ENCODE assay signal across 17 cellular contexts in the genomic region with DNA sequence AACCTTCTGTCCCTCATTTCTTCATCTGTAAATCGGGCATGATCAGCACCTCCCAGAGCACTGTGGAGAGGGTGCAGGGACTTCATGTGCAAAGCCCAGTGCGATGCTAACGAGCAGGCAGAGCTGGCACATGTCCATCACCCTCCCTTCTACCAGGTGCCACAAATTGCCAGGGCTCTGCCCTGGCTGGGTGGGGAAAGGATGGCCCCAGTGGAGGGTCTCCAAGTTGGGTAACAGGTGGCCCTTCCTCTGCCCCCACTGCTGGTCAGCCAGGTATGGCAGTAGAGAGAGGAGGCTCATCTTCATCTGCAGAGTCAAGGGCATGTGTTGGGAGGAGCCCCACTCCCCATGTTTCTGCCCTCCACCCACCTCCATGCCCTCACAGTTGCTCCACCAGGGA.
A peak's percentile ranks its signal among the peaks of the same experiment; 100 is the strongest.
DNase-seq lines count a peak whose midpoint lies in the region; ATAC-seq and TF ChIP-seq lines count a peak whose summit lies in the region.
"Had no signal": no experiment of that assay in that cellular context is flagged by ENCODE, and none has a peak within 500 bp of the region (broad histone marks: within the 10 kb centered on the region; RNA-seq: fewer than 3 reads in every experiment).

No MANE protein-coding gene starts in this region.

- 77 to 85% (median 83%) methylated on average over 2 to 3 of the region's 3 CpGs for WGBS in heart left ventricle, 4 donors
- 67 to 85% (median 78%) methylated on average over 3 of the region's 3 CpGs for WGBS in stomach, 5 donors
- WGBS in aorta, 2 donors = 78 to 81% methylated on average over 3 of the region's 3 CpGs

- H3K4me3 ChIP-seq in heart left ventricle (no peak overlapping the region), stomach (no peak overlapping the region), aorta (ENCODE audit: low read length in 2 of 2) (no peak overlapping the region)
- H3K4me3 ChIP-seq: BLaER1, HAP-1 had no signal

- DNase-seq in NCI-H1092 treated with DMSO at 0.1 percent for 48 hours (lab: John Stamatoyannopoulos, UW) (peak; percentile 16), NCI-H1092 (lab: John Stamatoyannopoulos, UW) (no peak), cardiac septum (ENCODE audit: low spot score) (peak; percentile 55), heart left ventricle (no peak), left lobe of liver (ENCODE audit: low spot score) (peak; percentile 27), stomach (peak; percentile 9), aorta (no peak)
- DNase-seq: AML-193; CD8-positive, alpha-beta memory T cell; DND-41; GDM1; GOT3 had no signal

- ATAC-seq in heart left ventricle (no peak), left lobe of liver (no peak), GM19455 (IDR thresholded peaks at IDR 0.05; ENCODE audit: unreplicated experiment) (no peak), aorta (ENCODE audit: low FRiP score) (no peak)

- H3K36me3 ChIP-seq in heart left ventricle = no peaks in the 10 kb centered on the region
- no peaks in the 10 kb centered on the region for H3K36me3 ChIP-seq in stomach
- H3K36me3 ChIP-seq in aorta (ENCODE audit: control insufficient read depth in 1 of 2, insufficient read depth in 2 of 2, low read length in 1 of 2) = no peaks in the 10 kb centered on the region
- H3K36me3 ChIP-seq: BLaER1, HAP-1 had no signal

- H3K9me3 ChIP-seq in heart left ventricle = peaks cover 0 to 11% (median 0%) of the 10 kb centered on the region in 12 donors
- peaks cover 0 to 9% (median 4%) of the 10 kb centered on the region in 4 donors for H3K9me3 ChIP-seq in stomach
- H3K9me3 ChIP-seq in aorta (ENCODE audit: control insufficient read depth, low read length) = no peaks in the 10 kb centered on the region
- H3K9me3 ChIP-seq: Caco-2, HAP-1 had no signal

- H3K4me1 ChIP-seq in heart left ventricle (no peaks in the 10 kb centered on the region), stomach (no peaks in the 10 kb centered on the region), aorta (ENCODE audit: control insufficient read depth in 1 of 2, insufficient read depth in 2 of 2, low read length in 2 of 2) (no peaks in the 10 kb centered on the region)
- H3K4me1 ChIP-seq: BLaER1, Caco-2, HAP-1 had no signal

- H3K27me3 ChIP-seq in heart left ventricle (peaks cover 0 to 7% (median 0%) of the 10 kb centered on the region in 9 donors), stomach (peaks cover 0 to 17% (median 0%) of the 10 kb centered on the region in 3 donors), aorta (ENCODE audit: control insufficient read depth in 1 of 2, insufficient read depth in 2 of 2, low read length in 1 of 2) (no peaks in the 10 kb centered on the region)
- H3K27me3 ChIP-seq: BLaER1 had no signal

- no peak for TF ChIP-seq CTCF in heart left ventricle (IDR thresholded peaks at IDR 0.05)
- TF ChIP-seq CTCF in stomach (IDR thresholded peaks at IDR 0.05) = no peak

- no peak for TF ChIP-seq EP300 in stomach (IDR thresholded peaks at IDR 0.05)

- no peak for TF ChIP-seq POLR2A in heart left ventricle (IDR thresholded peaks at IDR 0.05)
- no peak for TF ChIP-seq POLR2A in stomach (IDR thresholded peaks at IDR 0.05)

- H3K27ac ChIP-seq in heart left ventricle = no peak overlapping the region
- no peak overlapping the region for H3K27ac ChIP-seq in stomach
- no peak overlapping the region for H3K27ac ChIP-seq in aorta (ENCODE audit: low read depth in 1 of 2, low read length in 2 of 2)
- H3K27ac ChIP-seq: 22Rv1, BLaER1 had no signal

- intact Hi-C loops in cardiac septum (cut with DNase I) = no loop called here
- intact Hi-C loops in heart left ventricle (cut with DNase I) = no loop called here
- intact Hi-C loops in stomach (cut with DNase I; ENCODE audit: low total_unique reads) = no loop called here
- intact Hi-C loops in aorta (cut with DNase I) = no loop called here

Comparison
In these comparisons a context has a peak if more than half of its experiments do, and no peak if none do; other contexts are left out.
1. DNase-seq: peak in NCI-H1092 treated with DMSO at 0.1 percent for 48 hours (single experiment), cardiac septum (single experiment), left lobe of liver (single experiment) and stomach (single experiment); none in NCI-H1092 (single experiment), heart left ventricle (0 of 5) and aorta (0 of 2).